ENCODE assay signal across 1 cellular context in the genomic region with DNA sequence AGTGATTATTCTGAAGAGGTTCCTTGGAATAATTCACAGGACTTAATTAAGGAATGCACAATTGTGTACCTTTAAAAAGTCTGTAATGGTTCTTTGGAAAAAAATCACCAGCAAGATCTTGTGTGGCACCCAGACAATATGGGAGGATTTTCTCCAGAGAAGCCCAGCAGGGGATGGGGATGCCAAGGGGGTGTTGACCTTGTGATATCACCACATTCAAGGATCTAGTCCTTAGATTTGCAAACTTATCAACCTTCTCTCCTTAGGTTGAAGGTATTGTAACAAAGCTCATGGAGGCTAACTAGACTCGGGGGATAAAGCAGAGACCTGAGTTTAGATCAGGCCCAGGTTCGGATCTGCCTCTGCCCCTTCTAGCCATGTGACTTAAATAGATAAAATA.
TF ChIP-seq lines count a peak whose summit lies in the region.

No MANE protein-coding gene starts in this region.

TF ChIP-seq in H1, 55 proteins besides CTCF, POLR2A, EP300 and RAD21:
- no peak for TF ChIP-seq POLR2AphosphoS5 (IDR thresholded peaks at IDR 0.05; ENCODE audit: low read depth, low read length)
- no peak for TF ChIP-seq ASH2L (IDR thresholded peaks at IDR 0.05; ENCODE audit: low read length)
- TF ChIP-seq TAF1 (IDR thresholded peaks at IDR 0.05; ENCODE audit: low read depth, low read length), result no peak
- no peak for TF ChIP-seq JUND (IDR thresholded peaks at IDR 0.05; ENCODE audit: low read length)
- no peak for TF ChIP-seq CREB1 (IDR thresholded peaks at IDR 0.05)
- TF ChIP-seq TBP (IDR thresholded peaks at IDR 0.05; ENCODE audit: low read depth, low read length), result no peak
- TF ChIP-seq PHF8 (conservative IDR thresholded peaks at IDR 0.05; ENCODE audit: low read depth, low read length), result no peak
